14 cellular contexts compared by ENCODE assay signal in the genomic region with DNA sequence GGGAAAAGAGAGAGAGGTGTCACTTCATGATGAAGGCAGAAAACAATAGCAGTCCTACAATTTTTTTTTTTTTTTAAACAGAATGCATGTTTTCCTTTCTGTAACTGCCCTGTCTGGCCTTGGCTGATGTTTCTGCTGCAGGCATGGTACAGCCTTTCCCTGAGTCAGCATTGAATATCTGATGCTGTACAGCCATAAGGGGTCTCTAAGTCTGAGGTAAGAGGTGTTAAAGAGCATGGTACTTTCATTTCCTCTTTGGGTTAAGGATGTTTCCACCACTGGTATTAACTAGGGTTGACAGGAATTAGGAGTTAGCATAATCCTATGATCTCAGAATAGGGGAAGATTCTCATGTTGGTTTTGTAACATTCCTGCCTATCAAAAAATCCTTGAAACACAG.
DNase-seq lines count a peak whose midpoint lies in the region; ATAC-seq lines count a peak whose summit lies in the region.
"Had no signal": no experiment of that assay in that cellular context is flagged by ENCODE, and none has a peak within 500 bp of the region (broad histone marks: within the 10 kb centered on the region; RNA-seq: fewer than 3 reads in every experiment).

No MANE protein-coding gene starts in this region.

- peaks cover 2% of the 10 kb centered on the region for H3K4me1 Mint-ChIP-seq in memory B cell
- H3K4me1 Mint-ChIP-seq: mesothelial cell of epicardium had no signal

- H3K27me3 Mint-ChIP-seq in memory B cell, result no peaks in the 10 kb centered on the region

- ATAC-seq in GM18861 (IDR thresholded peaks at IDR 0.05; ENCODE audit: unreplicated experiment) (peak; percentile 77), GM21529 (IDR thresholded peaks at IDR 0.05; ENCODE audit: unreplicated experiment) (peak; percentile 79), HG03432 (IDR thresholded peaks at IDR 0.05; ENCODE audit: unreplicated experiment) (peak; percentile 73), memory B cell (ENCODE audit: low read depth) (peak; percentile 75)
- ATAC-seq: SK-N-SH treated with all-trans-retinoic acid at 6 μM for 48 hours had no signal

- H3K27ac Mint-ChIP-seq in memory B cell, result no peak overlapping the region
- H3K27ac Mint-ChIP-seq: mesothelial cell of epicardium had no signal

- no peaks in the 10 kb centered on the region for H3K9me3 Mint-ChIP-seq in memory B cell
- H3K9me3 Mint-ChIP-seq: CD14-positive monocyte, mesothelial cell of epicardium had no signal

- H3K36me3 Mint-ChIP-seq in memory B cell, result peaks cover 2% of the 10 kb centered on the region
- H3K36me3 Mint-ChIP-seq: mesothelial cell of epicardium had no signal

- H3K4me3 Mint-ChIP-seq in memory B cell, result no peak overlapping the region
- H3K4me3 Mint-ChIP-seq: CD14-positive monocyte, mesothelial cell of epicardium had no signal

- DNase-seq in memory B cell (ENCODE audit: low spot score in 2 of 2), result no peak
- DNase-seq in SK-N-DZ (ENCODE audit: low spot score), result no peak
- no peak for DNase-seq in NCI-H128 (lab: John Stamatoyannopoulos, UW; ENCODE audit: unreplicated experiment)
- DNase-seq in NCI-H524 (lab: John Stamatoyannopoulos, UW), result no peak
- DNase-seq in ecto neural progenitor cell (ENCODE audit: low spot score), result no peak
- DNase-seq: NCI-H526 treated with DMSO at 0.1 percent for 48 hours; posterior cingulate gyrus; stimulated activated CD4-positive, alpha-beta T cell treated with anti-CD3 and anti-CD28 coated beads, Interleukin-1b, Interleukin-23, amount 100 ng/mL, for 48 hours had no signal
